Comparison of ENCODE assay signal across 1 cellular context in the genomic region with DNA sequence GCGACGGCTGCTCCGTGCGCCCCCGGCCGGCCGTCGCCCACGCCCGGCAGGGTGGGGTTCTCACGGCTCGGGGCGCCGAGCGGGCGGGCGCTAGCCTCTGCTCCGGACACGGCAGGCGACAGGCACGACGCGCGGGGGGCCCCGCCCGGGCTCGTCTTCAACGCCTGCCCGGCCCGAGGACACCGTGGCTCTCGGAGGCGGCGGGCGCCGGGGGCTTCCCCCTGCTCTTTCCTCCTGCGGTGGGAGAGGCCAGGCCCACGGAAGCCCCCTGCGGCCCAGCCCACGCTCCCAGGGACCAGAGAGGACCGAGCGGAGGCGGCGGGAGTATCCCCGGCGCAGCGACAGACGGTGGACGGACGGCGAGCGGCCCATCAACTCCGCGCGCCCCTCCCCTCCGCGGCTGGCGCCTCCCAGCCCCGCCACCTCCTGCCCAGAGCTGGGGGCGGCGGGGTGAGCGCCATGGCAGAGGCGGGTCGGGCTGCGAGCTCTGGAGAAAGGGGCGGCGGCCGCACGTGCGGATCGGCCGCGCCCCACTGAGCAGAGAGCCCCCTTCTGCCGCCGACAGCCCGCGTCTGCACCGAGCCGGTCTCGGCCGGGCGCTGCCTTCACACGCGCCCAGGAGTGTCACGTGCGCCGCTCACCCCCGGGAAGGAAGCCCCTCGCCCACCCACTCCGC.
TF ChIP-seq lines count a peak whose summit lies in the region.

A gene (minus strand): TSS at position 347 of the 676 bp plus-strand sequence. CDS start 386 bp downstream, outside the sequence.
A gene with protein sequence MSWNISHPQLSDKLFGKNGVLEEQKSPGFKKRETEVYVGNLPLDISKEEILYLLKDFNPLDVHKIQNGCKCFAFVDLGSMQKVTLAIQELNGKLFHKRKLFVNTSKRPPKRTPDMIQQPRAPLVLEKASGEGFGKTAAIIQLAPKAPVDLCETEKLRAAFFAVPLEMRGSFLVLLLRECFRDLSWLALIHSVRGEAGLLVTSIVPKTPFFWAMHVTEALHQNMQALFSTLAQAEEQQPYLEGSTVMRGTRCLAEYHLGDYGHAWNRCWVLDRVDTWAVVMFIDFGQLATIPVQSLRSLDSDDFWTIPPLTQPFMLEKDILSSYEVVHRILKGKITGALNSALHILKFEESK (plus strand): TSS at position 154 of the 676 bp plus-strand sequence. CDS start 4,685 bp downstream, outside the sequence.

TF ChIP-seq in GM12878, 131 proteins besides CTCF, POLR2A, EP300 and RAD21:
- no peak for TF ChIP-seq ATF7 (IDR thresholded peaks at IDR 0.05; ENCODE audit: low read depth)
- TF ChIP-seq EGR1 (IDR thresholded peaks at IDR 0.05; ENCODE audit: borderline replicate concordance in 1 of 2, low read depth in 2 of 2, low read length in 2 of 2): peak in 1 of 2 experiments; percentile 24; a peak in 1 of 3 replicates
- TF ChIP-seq GABPA (IDR thresholded peaks at IDR 0.05; ENCODE audit: low read depth): no peak
- TF ChIP-seq TAF1 (IDR thresholded peaks at IDR 0.05; ENCODE audit: borderline replicate concordance, low read depth, low read length): no peak
- no peak for TF ChIP-seq ZNF24 (IDR thresholded peaks at IDR 0.05)
- peak in 1 of 2 experiments; percentile 75; a peak in 2 of 4 replicates for TF ChIP-seq BHLHE40 (IDR thresholded peaks at IDR 0.05; ENCODE audit: borderline replicate concordance in 1 of 2, low read depth in 2 of 2, low read length in 1 of 2)
